In genomic region chr1:8026976-8027747, GRCh38 we compare ENCODE assay signal across 1 cellular context.
TF ChIP-seq lines count a peak whose summit lies in the region.

No MANE protein-coding gene starts in this region.

TF ChIP-seq in HepG2, 621 proteins besides CTCF, POLR2A, EP300 and RAD21 (continued from another document and continues in another):
- no peak for TF ChIP-seq GRHL1 (CRISPR knock-in tag; conservative IDR thresholded peaks at IDR 0.05)
- no peak; the same call in 1 of the 2 replicates for TF ChIP-seq ZNF782 (CRISPR knock-in tag; IDR thresholded peaks at IDR 0.05; ENCODE audit: borderline replicate concordance)
- peak; percentile 95 for TF ChIP-seq PITX1 (CRISPR knock-in tag; IDR thresholded peaks at IDR 0.05)
- no peak for TF ChIP-seq ZNF17 (CRISPR knock-in tag; IDR thresholded peaks at IDR 0.05)
- TF ChIP-seq ZNF12 (CRISPR knock-in tag; IDR thresholded peaks at IDR 0.05) = no peak
- 0 out of 2 replicates have a peak, but pooled peaks have one; percentile 56 for TF ChIP-seq POLR2AphosphoS2 (IDR thresholded peaks at IDR 0.05; ENCODE audit: low read depth, low read length)
- TF ChIP-seq DNMT1 (CRISPR knock-in tag; IDR thresholded peaks at IDR 0.05) = peak; percentile 86; the same call in 1 of the 2 replicates
- TF ChIP-seq RBM22 (optimal IDR thresholded peaks at IDR 0.05; ENCODE audit: low read length) = peak; percentile 98
- no peak for TF ChIP-seq NCOA1 (CRISPR knock-in tag; IDR thresholded peaks at IDR 0.05)
- no peak for TF ChIP-seq MXD1 (CRISPR knock-in tag; IDR thresholded peaks at IDR 0.05)
- 0 out of 2 replicates have a peak, but pooled peaks have one; percentile 8 for TF ChIP-seq ZNF317 (CRISPR knock-in tag; IDR thresholded peaks at IDR 0.05)
- no peak for TF ChIP-seq ZFP36L2 (CRISPR knock-in tag; IDR thresholded peaks at IDR 0.05)
- peak; percentile 33; the same call in 1 of the 2 replicates for TF ChIP-seq BRCA1 (CRISPR knock-in tag; IDR thresholded peaks at IDR 0.05)
- 0 out of 2 replicates have a peak, but pooled peaks have one; percentile 15 for TF ChIP-seq CCDC6 (CRISPR knock-in tag; IDR thresholded peaks at IDR 0.05)
- TF ChIP-seq ZNF879 (CRISPR knock-in tag; IDR thresholded peaks at IDR 0.05) = no peak
- no peak for TF ChIP-seq ZNF670 (CRISPR knock-in tag; IDR thresholded peaks at IDR 0.05; ENCODE audit: borderline replicate concordance)
- TF ChIP-seq REXO4 (CRISPR knock-in tag; IDR thresholded peaks at IDR 0.05; ENCODE audit: borderline replicate concordance) = no peak
- TF ChIP-seq XBP1 (CRISPR knock-in tag; IDR thresholded peaks at IDR 0.05) = no peak
- peak in 1 of 2 experiments; percentile 76; a peak in 3 of 4 replicates for TF ChIP-seq HMGXB4 (CRISPR knock-in tag; IDR thresholded peaks at IDR 0.05; ENCODE audit: borderline replicate concordance in 1 of 2, low read depth in 1 of 2)
- no peak; the same call in 1 of the 2 replicates for TF ChIP-seq ZNF816 (CRISPR knock-in tag; IDR thresholded peaks at IDR 0.05; ENCODE audit: borderline replicate concordance)
- TF ChIP-seq KLF6 (CRISPR knock-in tag; IDR thresholded peaks at IDR 0.05) = no peak
- no peak for TF ChIP-seq ZNF24 (IDR thresholded peaks at IDR 0.05)
- peak; percentile 61 for TF ChIP-seq HNF4G (IDR thresholded peaks at IDR 0.05; ENCODE audit: borderline replicate concordance, low read depth, low read length)
- no peak for TF ChIP-seq HNF4G (CRISPR knock-in tag; IDR thresholded peaks at IDR 0.05; ENCODE audit: borderline replicate concordance, low read depth)
- no peak for TF ChIP-seq MNT (IDR thresholded peaks at IDR 0.05)
- peak; percentile 40 for TF ChIP-seq ZNF510 (CRISPR knock-in tag; IDR thresholded peaks at IDR 0.05; ENCODE audit: low read depth)
- no peak for TF ChIP-seq CREB3 (CRISPR knock-in tag; IDR thresholded peaks at IDR 0.05)
- peak; percentile 99 for TF ChIP-seq MED1 (CRISPR knock-in tag; IDR thresholded peaks at IDR 0.05)
- 0 out of 2 replicates have a peak, but pooled peaks have one; percentile 52 for TF ChIP-seq PAF1 (CRISPR knock-in tag; IDR thresholded peaks at IDR 0.05)
- no peak for TF ChIP-seq ZNF543 (CRISPR knock-in tag; IDR thresholded peaks at IDR 0.05)
- TF ChIP-seq ARHGAP35 (CRISPR knock-in tag; IDR thresholded peaks at IDR 0.05; ENCODE audit: borderline replicate concordance) = no peak
- TF ChIP-seq ATF1 (CRISPR knock-in tag; IDR thresholded peaks at IDR 0.05) = no peak; the same call in 1 of the 2 replicates
- TF ChIP-seq DRAP1 (CRISPR knock-in tag; IDR thresholded peaks at IDR 0.05) = peak; percentile 82
- TF ChIP-seq ZNF724P (CRISPR knock-in tag; IDR thresholded peaks at IDR 0.05; ENCODE audit: borderline replicate concordance) = no peak
- 0 out of 2 replicates have a peak, but pooled peaks have one; percentile 63 for TF ChIP-seq CREBL2 (CRISPR knock-in tag; IDR thresholded peaks at IDR 0.05; ENCODE audit: borderline replicate concordance)
- no peak for TF ChIP-seq ZNF329 (CRISPR knock-in tag; IDR thresholded peaks at IDR 0.05; ENCODE audit: low read depth)
- TF ChIP-seq TCF7 (IDR thresholded peaks at IDR 0.05; ENCODE audit: low read depth) = peak; percentile 74
- TF ChIP-seq FOXO4 (CRISPR knock-in tag; conservative IDR thresholded peaks at IDR 0.05) = no peak
- no peak; the same call in 1 of the 2 replicates for TF ChIP-seq PHF8 (CRISPR knock-in tag; IDR thresholded peaks at IDR 0.05)
- TF ChIP-seq ZNF772 (CRISPR knock-in tag; IDR thresholded peaks at IDR 0.05) = peak; percentile 95
- TF ChIP-seq ZNF770 (CRISPR knock-in tag; IDR thresholded peaks at IDR 0.05) = peak; percentile 74
- TF ChIP-seq TAF1 (CRISPR knock-in tag; IDR thresholded peaks at IDR 0.05) = peak; percentile 66
- peak; percentile 55; the same call in 1 of the 2 replicates for TF ChIP-seq ERF (CRISPR knock-in tag; IDR thresholded peaks at IDR 0.05)
- 0 out of 2 replicates have a peak, but pooled peaks have one; percentile 56 for TF ChIP-seq ZSCAN12 (CRISPR knock-in tag; IDR thresholded peaks at IDR 0.05)
- TF ChIP-seq HMGXB3 (CRISPR knock-in tag; IDR thresholded peaks at IDR 0.05; ENCODE audit: borderline replicate concordance) = peak; percentile 71
- TF ChIP-seq STAG1 (CRISPR knock-in tag; IDR thresholded peaks at IDR 0.05) = peak; percentile 21; the same call in 1 of the 2 replicates
- peak; percentile 20; the same call in 1 of the 2 replicates for TF ChIP-seq ZNF788 (CRISPR knock-in tag; IDR thresholded peaks at IDR 0.05; ENCODE audit: borderline replicate concordance)
- no peak for TF ChIP-seq MBNL3 (CRISPR knock-in tag; conservative IDR thresholded peaks at IDR 0.05)
